In the genomic region with DNA sequence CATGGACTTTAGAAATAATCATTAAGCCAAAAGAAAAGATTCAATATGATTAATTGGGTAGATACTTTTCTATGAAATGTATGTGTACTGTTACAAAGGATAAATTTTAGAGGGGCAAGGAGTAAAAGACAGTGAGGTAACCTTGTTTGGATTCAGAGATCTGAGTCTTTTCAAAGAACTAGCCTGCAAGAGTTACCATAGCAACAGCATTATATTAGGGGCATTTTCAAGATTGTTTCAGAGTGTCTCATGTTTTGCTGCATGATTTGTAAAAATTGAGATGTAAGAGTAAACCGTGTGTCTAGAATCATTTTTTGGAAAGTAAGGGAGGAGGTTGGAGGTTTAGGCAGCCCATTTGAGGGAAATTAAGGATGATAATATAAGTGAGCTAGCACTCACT, we compare ENCODE assay signal across 14 cellular contexts.
DNase-seq lines count a peak whose midpoint lies in the region; ATAC-seq and TF ChIP-seq lines count a peak whose summit lies in the region.
"Had no signal": no experiment of that assay in that cellular context is flagged by ENCODE, and none has a peak within 500 bp of the region (broad histone marks: within the 10 kb centered on the region; RNA-seq: fewer than 3 reads in every experiment).

No MANE protein-coding gene starts in this region.

- H3K4me2 ChIP-seq in GM23248 (ENCODE audit: unreplicated experiment) (no peak overlapping the region), fibroblast of lung (ENCODE audit: extremely low read depth, insufficient read depth, low read length) (no peak overlapping the region)

- H3K9me3 ChIP-seq in GM23248 (ENCODE audit: low read depth) (no peaks in the 10 kb centered on the region), fibroblast of lung (ENCODE audit: control insufficient read depth, insufficient read depth, low read depth, low read length) (no peaks in the 10 kb centered on the region)

- H3K27me3 ChIP-seq in GM23248 (replicated peaks; ENCODE audit: insufficient read depth) (no peaks in the 10 kb centered on the region), fibroblast of lung (ENCODE audit: control insufficient read depth, insufficient read depth, low read length) (no peaks in the 10 kb centered on the region), foreskin keratinocyte (no peaks in the 10 kb centered on the region)

- in situ Hi-C loops in GM23248 (cut with MboI) (no loop called here), GM13977 (cut with MboI; ENCODE audit: low pct_unique_long_range_greater_than_20kb, low sequenced_read_pairs, unreplicated experiment) (no loop called here)

- no peaks in the 10 kb centered on the region for H3K79me2 ChIP-seq in GM23248 (ENCODE audit: insufficient read depth)
- H3K79me2 ChIP-seq in fibroblast of lung (ENCODE audit: control insufficient read depth, insufficient read depth, low read length): no peaks in the 10 kb centered on the region

- peak; percentile 83 for DNase-seq in GM23248
- peak; percentile 74 to 88 for DNase-seq in fibroblast of lung (ENCODE audit: low read depth in 2 of 2)
- DNase-seq in renal cortical epithelial cell (ENCODE audit: low read depth): peak; percentile 28
- no peak for DNase-seq in foreskin keratinocyte
- no peak for DNase-seq in cardiac septum (ENCODE audit: low spot score)
- no peak for DNase-seq in GM13977 (ENCODE audit: low spot score)
- DNase-seq: activated CD4-positive, alpha-beta T cell treated with anti-CD3 and anti-CD28 coated beads, Interleukin-2, amount 50 U/mL, for 4 hours; DND-41; natural killer cell; NCI-H1092 treated with DMSO at 0.1 percent for 48 hours had no signal

- H2AFZ ChIP-seq in GM23248: no peak overlapping the region; the same call in 1 of the 2 replicates
- no peak overlapping the region for H2AFZ ChIP-seq in fibroblast of lung (ENCODE audit: low read length)

- H3K36me3 ChIP-seq in GM23248 (ENCODE audit: low read depth): no peaks in the 10 kb centered on the region
- no peaks in the 10 kb centered on the region for H3K36me3 ChIP-seq in fibroblast of lung (ENCODE audit: control insufficient read depth, insufficient read depth, low read length)

- H3K9ac ChIP-seq in GM23248 (no peak overlapping the region), fibroblast of lung (ENCODE audit: insufficient read depth, low read length) (no peak overlapping the region)

- no peaks in the 10 kb centered on the region for H3K9me2 ChIP-seq in GM23248 (ENCODE audit: insufficient read depth)

- intact Hi-C loops in cardiac septum (cut with DNase I): no loop called here

- H3F3A ChIP-seq in GM23248 (ENCODE audit: insufficient read depth): no peaks in the 10 kb centered on the region

- H3K4me1 ChIP-seq in GM23248 (ENCODE audit: insufficient read depth): peaks cover 11% of the 10 kb centered on the region
- H3K4me1 ChIP-seq in fibroblast of lung (ENCODE audit: control insufficient read depth, extremely low read depth, insufficient read depth, low read length): no peaks in the 10 kb centered on the region
- H3K4me1 ChIP-seq in foreskin keratinocyte: no peaks in the 10 kb centered on the region

- 0 to 2% methylated on average over 1 of the region's 1 CpG for WGBS in GM23248 (ENCODE audit: low coverage in 1 of 2, low lambda C conversion rate in 2 of 2, missing lambda C conversion rate in 2 of 2), 2 experiments

- peak; percentile 95 for ATAC-seq in SK-N-SH treated with all-trans-retinoic acid at 6 μM for 48 hours
- no peak for ATAC-seq in HG03354 (IDR thresholded peaks at IDR 0.05; ENCODE audit: poor library complexity, severe bottlenecking, unreplicated experiment)
- ATAC-seq in foreskin keratinocyte: no peak
- ATAC-seq: natural killer cell; stimulated activated memory B cell treated with anti-CD40 and anti-IgM and Interleukin-4, amounts not matched to agents 10 μg/mL and 1 μg/mL and 100 μg/mL, for 72 hours had no signal

- H4K20me1 ChIP-seq in GM23248 (ENCODE audit: insufficient read depth): no peaks in the 10 kb centered on the region
- no peaks in the 10 kb centered on the region for H4K20me1 ChIP-seq in fibroblast of lung (ENCODE audit: control insufficient read depth, extremely low read depth, insufficient read depth, low read length)

- H3K27ac ChIP-seq in GM23248 (peak overlapping the region; percentile 29; the same call in 1 of the 2 replicates), fibroblast of lung (ENCODE audit: insufficient read depth, low read length) (peak overlapping the region; percentile 30), foreskin keratinocyte (no peak overlapping the region)
- H3K27ac ChIP-seq: HL-60 had no signal

- TF ChIP-seq CTCF in fibroblast of lung (conservative IDR thresholded peaks at IDR 0.05 in 1 of 2, IDR thresholded peaks at IDR 0.05 in 1 of 2; ENCODE audit: low read depth in 1 of 2, low read length in 2 of 2) (no peak), foreskin keratinocyte (conservative IDR thresholded peaks at IDR 0.05) (no peak), GM13977 (IDR thresholded peaks at IDR 0.05; ENCODE audit: extremely low read depth, insufficient read depth, missing control alignments) (no peak)

- no peak overlapping the region for H3K4me3 ChIP-seq in GM23248
- H3K4me3 ChIP-seq in fibroblast of lung (replicated peaks in 1 of 4; ENCODE audit: control extremely low read depth in 1 of 4, insufficient read depth in 1 of 4, low read depth in 3 of 4, low read length in 4 of 4): no peak overlapping the region

TF ChIP-seq in SK-N-SH treated with all-trans-retinoic acid at 6 μM for 48 hours, 23 proteins besides CTCF, POLR2A, EP300 and RAD21:
- TF ChIP-seq TOX (CRISPR knock-in tag; IDR thresholded peaks at IDR 0.05; ENCODE audit: borderline replicate concordance): no peak
- TF ChIP-seq ZNF8 (CRISPR knock-in tag; IDR thresholded peaks at IDR 0.05): no peak
- TF ChIP-seq POU6F1 (CRISPR knock-in tag; IDR thresholded peaks at IDR 0.05; ENCODE audit: borderline replicate concordance, low read depth): no peak
- no peak for TF ChIP-seq GLIS3 (CRISPR knock-in tag; IDR thresholded peaks at IDR 0.05)

Comparison
In these comparisons a context has a peak if more than half of its experiments do, and no peak if none do; other contexts are left out.
1. DNase-seq: peak in GM23248 (single experiment), fibroblast of lung (2 of 2) and renal cortical epithelial cell (single experiment); none in foreskin keratinocyte (0 of 2), cardiac septum (single experiment) and GM13977 (single experiment).